Comparison of ENCODE assay signal across 25 cellular contexts in the genomic region with DNA sequence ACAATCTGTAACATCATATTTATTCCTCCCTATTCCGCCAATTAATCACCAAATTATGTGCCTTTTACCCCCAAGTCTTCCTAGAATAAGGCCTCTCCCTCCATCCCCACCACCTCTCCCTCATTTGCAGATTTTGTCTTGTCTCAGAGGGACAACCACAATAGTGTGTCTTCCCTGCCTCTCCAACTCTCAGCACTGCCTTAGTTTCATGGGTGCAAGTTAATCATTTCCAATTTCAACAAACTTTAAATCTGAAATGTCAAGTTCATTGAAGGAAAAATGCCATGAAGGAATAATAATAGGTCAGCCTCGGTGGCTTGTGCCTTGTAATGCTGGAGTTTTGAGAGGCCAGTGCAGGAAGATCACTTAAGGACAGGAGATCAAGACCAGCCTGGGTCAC.
"Had no signal": no experiment of that assay in that cellular context is flagged by ENCODE, and none has a peak within 500 bp of the region (broad histone marks: within the 10 kb centered on the region; RNA-seq: fewer than 3 reads in every experiment).

No MANE protein-coding gene starts in this region.

- H2AFZ ChIP-seq: hepatocyte had no signal

- H3K4me1 ChIP-seq: esophagus muscularis mucosa, foreskin keratinocyte, gastroesophageal sphincter, heart left ventricle, left lung, right atrium auricular region, sigmoid colon, tibial nerve, upper lobe of right lung, uterus had no signal

- H3K27me3 ChIP-seq: esophagus muscularis mucosa, foreskin keratinocyte, gastroesophageal sphincter, heart left ventricle, hepatocyte, left lung, pancreas, right atrium auricular region, sigmoid colon, tibial nerve, upper lobe of right lung, uterus had no signal

- H3K4me2 ChIP-seq: hepatocyte had no signal

- H3K36me3 Mint-ChIP-seq: natural killer cell had no signal

- H3K4me1 Mint-ChIP-seq: natural killer cell had no signal

- H3K27ac ChIP-seq: coronary artery, esophagus muscularis mucosa, foreskin keratinocyte, gastroesophageal sphincter, heart left ventricle, hepatocyte, left lung, pancreas, right atrium auricular region, sigmoid colon, thoracic aorta, tibial nerve, upper lobe of right lung, uterus had no signal

- H3K27me3 Mint-ChIP-seq: stimulated activated naive CD8-positive, alpha-beta T cell treated with anti-CD3 and anti-CD28 coated beads, Interleukin-15, Interleukin-2, amounts not matched to agents 100 ng/mL and 50 ng/mL, for 24 hours had no signal

- H3K9me3 ChIP-seq: esophagus muscularis mucosa, gastroesophageal sphincter, heart left ventricle, left lung, pancreas, right atrium auricular region, sigmoid colon, thoracic aorta, tibial nerve, upper lobe of right lung, uterus had no signal

- H3K4me3 Mint-ChIP-seq: natural killer cell; stimulated activated effector memory CD8-positive, alpha-beta T cell treated with anti-CD3 and anti-CD28 coated beads, Interleukin-12 subunit alpha, Interleukin-12 subunit beta, amount 100 ng/mL, for 72 hours; stimulated activated naive CD8-positive, alpha-beta T cell treated with anti-CD3 and anti-CD28 coated beads, Interleukin-15, Interleukin-2, amounts not matched to agents 100 ng/mL and 50 ng/mL, for 24 hours had no signal

- H3K9me3 Mint-ChIP-seq: natural killer cell; stimulated activated effector memory CD8-positive, alpha-beta T cell treated with anti-CD3 and anti-CD28 coated beads, Interleukin-12 subunit alpha, Interleukin-12 subunit beta, amount 100 ng/mL, for 72 hours; stimulated activated naive CD8-positive, alpha-beta T cell treated with anti-CD3 and anti-CD28 coated beads, Interleukin-15, Interleukin-2, amounts not matched to agents 100 ng/mL and 50 ng/mL, for 24 hours had no signal

- ATAC-seq: foreskin keratinocyte; gastroesophageal sphincter; heart left ventricle; left lung; natural killer cell; pancreas; stimulated activated effector memory CD8-positive, alpha-beta T cell treated with anti-CD3 and anti-CD28 coated beads, Interleukin-12 subunit alpha, Interleukin-12 subunit beta, amount 100 ng/mL, for 72 hours; upper lobe of right lung had no signal

- FAIRE-seq: endothelial cell of umbilical vein, kidney, pancreas had no signal

- H3K27ac Mint-ChIP-seq: stimulated activated effector memory CD8-positive, alpha-beta T cell treated with anti-CD3 and anti-CD28 coated beads, Interleukin-12 subunit alpha, Interleukin-12 subunit beta, amount 100 ng/mL, for 72 hours; stimulated activated naive CD8-positive, alpha-beta T cell treated with anti-CD3 and anti-CD28 coated beads, Interleukin-15, Interleukin-2, amounts not matched to agents 100 ng/mL and 50 ng/mL, for 24 hours had no signal

- DNase-seq: dermis blood vessel endothelial cell; effector memory CD4-positive, alpha-beta T cell; foreskin keratinocyte; heart left ventricle; kidney; left lung; mesendoderm; midbrain; natural killer cell; pancreas; sigmoid colon; stimulated activated CD4-positive, alpha-beta T cell treated with anti-CD3 and anti-CD28 coated beads, Interleukin-2, amount 100 ng/mL, for 24 hours; stimulated activated CD4-positive, alpha-beta T cell treated with anti-CD3 and anti-CD28 coated beads, Interleukin-4, amount 100 ng/mL, for 24 hours; upper lobe of right lung; uterus had no signal

- H3K4me3 ChIP-seq: coronary artery, esophagus muscularis mucosa, gastroesophageal sphincter, heart left ventricle, hepatocyte, left lung, pancreas, right atrium auricular region, sigmoid colon, thoracic aorta, tibial nerve, upper lobe of right lung, uterus had no signal

- H3K36me3 ChIP-seq: uterus had no signal

- H3K79me2 ChIP-seq: hepatocyte had no signal
